Comparison of ENCODE assay signal across 19 cellular contexts in genomic region chr18:12028040-12028628, GRCh38.
"Had no signal": no experiment of that assay in that cellular context is flagged by ENCODE, and none has a peak within 500 bp of the region (broad histone marks: within the 10 kb centered on the region; RNA-seq: fewer than 3 reads in every experiment).

No MANE protein-coding gene starts in this region.

- H3K27ac ChIP-seq: dorsolateral prefrontal cortex, hepatocyte, spleen, tibial nerve had no signal

- H3K27me3 ChIP-seq: dorsolateral prefrontal cortex, hepatocyte, spleen, tibial nerve had no signal

- DNase-seq: activated CD4-positive, alpha-beta T cell treated with anti-CD3 and anti-CD28 coated beads, Interleukin-2, amount 10 ng/mL, durations not matched to agents 24 days and 14 days; activated CD4-positive, CD25-positive, alpha-beta regulatory T cell; activated CD8-positive, alpha-beta T cell treated with anti-CD3 and anti-CD28 coated beads for 36 hours; activated naive CD4-positive, alpha-beta T cell treated with Interleukin-2 at 50 U/mL for 16 hours; activated naive CD8-positive, alpha-beta T cell treated with anti-CD3 and anti-CD28 coated beads, Interleukin-2, amount 10 ng/mL, durations not matched to agents 7 days and 5 days; activated T-cell treated with anti-CD3 and anti-CD28 coated beads, Interleukin-2, amount 50 U/mL, for 1 hour; amygdala; central memory CD4-positive, alpha-beta T cell; midbrain; occipital lobe; spleen; stimulated activated CD4-positive, alpha-beta T cell treated with anti-CD3 and anti-CD28 coated beads, Interleukin-4, amount 100 ng/mL, for 4 hours; stimulated activated naive B cell treated with anti-CD40 and anti-IgM and Interleukin-4, amounts not matched to agents 10 μg/mL and 1 μg/mL and 100 μg/mL, for 72 hours; T-helper 9 cell had no signal

- ATAC-seq: activated CD8-positive, alpha-beta T cell treated with anti-CD3 and anti-CD28 coated beads for 36 hours; activated T-helper 17 cell treated with anti-CD3 and anti-CD28 coated beads, Interleukin-2, amount 50 U/mL, for 72 hours had no signal

- H3K9me3 ChIP-seq: SK-N-SH, spleen, tibial nerve had no signal

- H3K4me3 ChIP-seq: dorsolateral prefrontal cortex, hepatocyte, spleen, tibial nerve had no signal
